8 cellular contexts compared by ENCODE assay signal in genomic region chr5:146183403-146183802, GRCh38. TPM values are rescaled to one million over a fixed set of nuclear protein-coding genes. Genes with fewer than 3 reads are reported as not detected.
DNase-seq lines count a peak whose midpoint lies in the region; ATAC-seq, FAIRE-seq and TF ChIP-seq lines count a peak whose summit lies in the region.
"Not testable (repeated sequence)": the region's sequence is repeated elsewhere in the genome, so short reads cannot be mapped to it uniquely, and the experiment has no call there.

No MANE protein-coding gene starts in this region.

- BruUV-seq in HepG2 (replicated peaks; lab: Mats Ljungman, UMichigan) = not testable (repeated sequence)

- not testable (repeated sequence) for TF ChIP-seq EP300 in HepG2 (IDR thresholded peaks at IDR 0.05; ENCODE audit: low read depth in 2 of 2, low read length in 2 of 2); HepG2 (CRISPR knock-in tag; IDR thresholded peaks at IDR 0.05; ENCODE audit: borderline replicate concordance); suprapubic skin (IDR thresholded peaks at IDR 0.05)

- H4K20me1 ChIP-seq in astrocyte (ENCODE audit: insufficient read depth, low read length) = peaks cover 12% of the 10 kb centered on the region
- not testable (repeated sequence) for H4K20me1 ChIP-seq in HepG2 (ENCODE audit: insufficient read depth, low read length); osteoblast (ENCODE audit: insufficient read depth, low read length)

- peaks cover 18% of the 10 kb centered on the region for H3K4me1 Mint-ChIP-seq in CD14-positive monocyte
- H3K4me1 Mint-ChIP-seq in astrocyte (ENCODE audit: low read depth, unreplicated experiment) = peaks cover 16% of the 10 kb centered on the region

- not testable (repeated sequence) for H3K27ac ChIP-seq in astrocyte (ENCODE audit: low read depth, low read length); osteoblast (ENCODE audit: low read depth, low read length); suprapubic skin
- peak overlapping the region; percentile 72 for H3K27ac ChIP-seq in epithelial cell of prostate
- H3K27ac ChIP-seq in HepG2 (ENCODE audit: extremely low read length, insufficient read depth, low read length) = peak overlapping the region; percentile 73

- ATAC-seq in HepG2 = not testable (repeated sequence)

- peak overlapping the region in 4 of 7 donors; percentile 63 to 96 (median 90) for H3K27ac Mint-ChIP-seq in CD14-positive monocyte
- H3K27ac Mint-ChIP-seq in astrocyte (ENCODE audit: unreplicated experiment) = not testable (repeated sequence)

- POLR2A ChIA-PET in HepG2 (lab: Yijun Ruan, JAX) = interaction anchor here (0.6 to 3.0 kb wide), 9 partner anchors 10 to 263 kb away, joined by 3 to 17 read pairs (median 4); partner anchors contain the start of genes RBM27 and TCERG1

- H3K27me3 Mint-ChIP-seq in CD14-positive monocyte (ENCODE audit: low read depth in 3 of 3); astrocyte (ENCODE audit: low read depth, unreplicated experiment): not testable (repeated sequence)

- TF ChIP-seq CTCF in CD14-positive monocyte (IDR thresholded peaks at IDR 0.05); WI38 (IDR thresholded peaks at IDR 0.05; ENCODE audit: low read depth, low read length); astrocyte (IDR thresholded peaks at IDR 0.05; ENCODE audit: insufficient read depth, low read depth, low read length); HepG2 (CRISPR knock-in tag; IDR thresholded peaks at IDR 0.05); osteoblast (IDR thresholded peaks at IDR 0.05; ENCODE audit: extremely low read depth, low read depth, low read length); suprapubic skin (IDR thresholded peaks at IDR 0.05): not testable (repeated sequence)

- peak overlapping the region; percentile 82 for H3K9ac ChIP-seq in astrocyte (ENCODE audit: low read length)
- H3K9ac ChIP-seq in HepG2 (ENCODE audit: insufficient read depth, low read depth, low read length) = peak overlapping the region; percentile 73; the same call in 1 of the 2 replicates

- H3K27me3 ChIP-seq in astrocyte (ENCODE audit: insufficient read depth, low read length); HepG2 (ENCODE audit: control insufficient read depth in 1 of 2, insufficient read depth in 2 of 2, low read length in 2 of 2); osteoblast (ENCODE audit: insufficient read depth, low read length); suprapubic skin: not testable (repeated sequence)

- TF ChIP-seq POLR2A in HepG2 (IDR thresholded peaks at IDR 0.05; ENCODE audit: insufficient read depth in 1 of 2, low read depth in 2 of 2, low read length in 2 of 2); suprapubic skin (IDR thresholded peaks at IDR 0.05): not testable (repeated sequence)

- peak overlapping the region; percentile 96 to 98 for H3K4me3 Mint-ChIP-seq in CD14-positive monocyte
- not testable (repeated sequence) for H3K4me3 Mint-ChIP-seq in astrocyte (ENCODE audit: unreplicated experiment)

- H3K4me1 ChIP-seq in astrocyte (ENCODE audit: insufficient read depth, low read length) = peaks cover 11% of the 10 kb centered on the region
- peaks cover 30% of the 10 kb centered on the region for H3K4me1 ChIP-seq in HepG2 (ENCODE audit: insufficient read depth, low read length)
- H3K4me1 ChIP-seq in osteoblast (ENCODE audit: insufficient read depth, low read length) = peaks cover 10% of the 10 kb centered on the region
- peaks cover 20% of the 10 kb centered on the region for H3K4me1 ChIP-seq in suprapubic skin

- CTCF ChIA-PET in HepG2 (lab: Yijun Ruan, JAX; ENCODE audit: low intra/inter-chr PET ratio, low total read pairs) = not testable (repeated sequence)

- H3K9me3 ChIP-seq in astrocyte (ENCODE audit: insufficient read depth, low read depth, low read length); HepG2 (ENCODE audit: low read length); osteoblast (ENCODE audit: low read depth, low read length); suprapubic skin: not testable (repeated sequence)

- H3K4me2 ChIP-seq in astrocyte (ENCODE audit: low read length) (peak overlapping the region; percentile 95), HepG2 (ENCODE audit: low read depth, low read length) (peak overlapping the region; percentile 81), osteoblast (ENCODE audit: insufficient read depth, low read length) (peak overlapping the region; percentile 81)

- not testable (repeated sequence) for H3K36me3 Mint-ChIP-seq in CD14-positive monocyte; astrocyte (ENCODE audit: low read depth, unreplicated experiment)

- H3K79me2 ChIP-seq in astrocyte (ENCODE audit: insufficient read depth, low read length) = peaks cover 40% of the 10 kb centered on the region
- peaks cover 26% of the 10 kb centered on the region for H3K79me2 ChIP-seq in HepG2 (ENCODE audit: insufficient read depth, low read length)
- H3K79me2 ChIP-seq in osteoblast (ENCODE audit: insufficient read depth, low read length) = peaks cover 39% of the 10 kb centered on the region

- WGBS in HepG2 (ENCODE audit: low lambda C conversion rate) = 91% methylated on average over 21 of the region's 21 CpGs
- 94% methylated on average over 21 of the region's 21 CpGs for WGBS in suprapubic skin

- peak overlapping the region; percentile 91 for H2AFZ ChIP-seq in astrocyte (ENCODE audit: low read depth, low read length)
- not testable (repeated sequence) for H2AFZ ChIP-seq in HepG2 (ENCODE audit: low read length)
- peak overlapping the region; percentile 93 for H2AFZ ChIP-seq in osteoblast (ENCODE audit: low read length)

- intact Hi-C loops in CD14-positive monocyte (cut with micrococcal nuclease) = loop anchor here (2.0 to 5.0 kb wide), 2 partner anchors 19 to 264 kb away; partner anchors contain the start of genes RBM27 (in 2 of the 2) and TCERG1 (in 1 of the 2)
- intact Hi-C loops in HepG2 (cut with micrococcal nuclease; ENCODE audit: unreplicated experiment) = not testable (repeated sequence)

- in situ Hi-C loops in HepG2 (cut with HindIII; ENCODE audit: extremely low pct_ligation_motif_present, low pct_unique_long_range_greater_than_20kb) = not testable (repeated sequence)

- not testable (repeated sequence) for DNase-seq in CD14-positive monocyte (ENCODE audit: low spot score); Jurkat, Clone E6-1 (ENCODE audit: low read depth, low spot score); astrocyte (ENCODE audit: low read depth); epithelial cell of prostate (ENCODE audit: low read depth, low spot score); HepG2 (ENCODE audit: low spot score); osteoblast (ENCODE audit: insufficient read length, low spot score, missing footprints)
- peak in 1 of 2 donors; percentile 63 for DNase-seq in suprapubic skin (ENCODE audit: low spot score in 2 of 2)

- not testable (repeated sequence) for H3K9me3 Mint-ChIP-seq in CD14-positive monocyte; astrocyte (ENCODE audit: unreplicated experiment)

- FAIRE-seq in astrocyte (lab: Jason Lieb, UNC); HepG2 (lab: Jason Lieb, UNC): not testable (repeated sequence)

- peak overlapping the region; percentile 95 for H3K4me3 ChIP-seq in Jurkat, Clone E6-1 (ENCODE audit: low read length)
- H3K4me3 ChIP-seq in WI38 (ENCODE audit: low read depth, low read length) (peak overlapping the region; percentile 79; the same call in 1 of the 2 replicates), HepG2 (replicated peaks in 1 of 3; ENCODE audit: insufficient read depth in 1 of 3, low read depth in 2 of 3, low read length in 3 of 3) (peak overlapping the region in 2 of 3 experiments; percentile 74 to 77; a peak in 4 of 6 replicates), osteoblast (ENCODE audit: insufficient read depth, low read length) (peak overlapping the region; percentile 93), suprapubic skin (peak overlapping the region; percentile 73)
- not testable (repeated sequence) for H3K4me3 ChIP-seq in astrocyte (ENCODE audit: insufficient read depth, low read depth, low read length)

- TF ChIP-seq RAD21 in HepG2 (CRISPR knock-in tag; IDR thresholded peaks at IDR 0.05) = not testable (repeated sequence)

- not testable (repeated sequence) for H3K36me3 ChIP-seq in astrocyte (ENCODE audit: insufficient read depth, low read length); HepG2 (replicated peaks in 1 of 2; ENCODE audit: control insufficient read depth in 1 of 2, insufficient read depth in 2 of 2, low read length in 2 of 2); osteoblast (ENCODE audit: insufficient read depth, low read length); suprapubic skin

RNA-seq across cellular contexts. Expression of gene LARS1, which starts 1.0 kb away (rescaled TPM):
- polyA plus RNA-seq in CD14-positive monocyte = 10 to 100 TPM; 36.5 to 52.5 TPM
- polyA plus RNA-seq in Jurkat, Clone E6-1 (2012; ENCODE audit: insufficient read depth, insufficient read length) = 145 TPM
- 163 and 165 TPM in 2 replicates for total RNA-seq in astrocyte
- 96.5 and 140 TPM in 2 replicates for total RNA-seq in HepG2 (2016; rRNA removed; fragmentation: Illumina TruSeq; extraction: Trizol)
- total RNA-seq in HepG2 (2016; cell fraction: cytosol; rRNA removed; fragmentation: Illumina TruSeq; extraction: Trizol; ENCODE audit: low read depth) = 12.2 and 15.2 TPM in 2 replicates
- total RNA-seq in HepG2 (2016; cell fraction: insoluble cytoplasmic fraction; rRNA removed; fragmentation: Illumina TruSeq; extraction: Trizol) = 99.3 and 136 TPM in 2 replicates
- total RNA-seq in HepG2 (2016; cell fraction: membrane; rRNA removed; fragmentation: Illumina TruSeq; extraction: Trizol) = 30.1 and 37.1 TPM in 2 replicates
- 102 and 112 TPM in 2 replicates for total RNA-seq in HepG2 (2016; cell fraction: nucleus; rRNA removed; fragmentation: Illumina TruSeq; extraction: Trizol)
- polyA plus RNA-seq in HepG2 (2011; rRNA removed) = 21.2 and 21.8 TPM in 2 replicates
- polyA plus RNA-seq in HepG2 (2011; cell fraction: cytosol; rRNA removed) = 7.5 and 12.4 TPM in 2 replicates
- 29.9 and 36.2 TPM in 2 replicates for polyA plus RNA-seq in HepG2 (2011; cell fraction: nucleus; rRNA removed)
- 68.9 and 88.6 TPM in 2 replicates for polyA plus RNA-seq in HepG2 (2012)
- 5.8 and 6.1 TPM in 2 replicates for polyA plus RNA-seq in HepG2 (2016; cell fraction: cytosol; fragmentation: Illumina TruSeq; extraction: Trizol; ENCODE audit: low read depth)
- 76.4 and 84.5 TPM in 2 replicates for polyA plus RNA-seq in HepG2 (2016; cell fraction: insoluble cytoplasmic fraction; fragmentation: Illumina TruSeq; extraction: Trizol; ENCODE audit: low read depth)
- polyA plus RNA-seq in HepG2 (2016; cell fraction: membrane; fragmentation: Illumina TruSeq; extraction: Trizol; ENCODE audit: low read depth) = 15.5 TPM in 2 replicates
- polyA plus RNA-seq in HepG2 (2016; cell fraction: nucleus; fragmentation: Illumina TruSeq; extraction: Trizol; ENCODE audit: insufficient read depth, low read depth) = 119 and 123 TPM in 2 replicates
- 42.7 and 58.6 TPM in 2 replicates for polyA minus RNA-seq in HepG2 (2011; rRNA and poly(A)+ RNA removed; ENCODE audit: low replicate concordance)
- polyA minus RNA-seq in HepG2 (2011; cell fraction: cytosol; rRNA and poly(A)+ RNA removed) = 30.7 and 38.8 TPM in 2 replicates
- polyA minus RNA-seq in HepG2 (2011; cell fraction: nucleus; rRNA and poly(A)+ RNA removed) = 88.7 and 106 TPM in 2 replicates
- 142 and 162 TPM in 2 replicates for total RNA-seq in osteoblast
- total RNA-seq in suprapubic skin = 10 to 100 TPM; 55.5 to 94.1 (median 64.1) TPM

RNA-seq across cellular contexts. Expression of gene RBM27, which starts 20.0 kb away (rescaled TPM):
- polyA plus RNA-seq in CD14-positive monocyte (1 to 10 TPM; 2.5 to 3.9 TPM), HepG2 (2011; rRNA removed) (9.9 and 12.9 TPM in 2 replicates)
- 8.9 TPM for polyA plus RNA-seq in Jurkat, Clone E6-1 (2012; ENCODE audit: insufficient read depth, insufficient read length)
- total RNA-seq in astrocyte (21.1 and 24.4 TPM in 2 replicates), HepG2 (2016; rRNA removed; fragmentation: Illumina TruSeq; extraction: Trizol) (23.4 and 31.2 TPM in 2 replicates), osteoblast (22.1 and 28.0 TPM in 2 replicates), suprapubic skin (10 to 100 TPM; 19.4 to 47.6 (median 22.2) TPM)
- total RNA-seq in HepG2 (2016; cell fraction: cytosol; rRNA removed; fragmentation: Illumina TruSeq; extraction: Trizol; ENCODE audit: low read depth) = 3.1 and 4.5 TPM in 2 replicates
- total RNA-seq in HepG2 (2016; cell fraction: insoluble cytoplasmic fraction; rRNA removed; fragmentation: Illumina TruSeq; extraction: Trizol) = 21.8 and 27.9 TPM in 2 replicates
- total RNA-seq in HepG2 (2016; cell fraction: membrane; rRNA removed; fragmentation: Illumina TruSeq; extraction: Trizol) = 8.6 and 10.8 TPM in 2 replicates
- total RNA-seq in HepG2 (2016; cell fraction: nucleus; rRNA removed; fragmentation: Illumina TruSeq; extraction: Trizol) = 17.9 and 21.4 TPM in 2 replicates
- 3.5 and 5.7 TPM in 2 replicates for polyA plus RNA-seq in HepG2 (2011; cell fraction: cytosol; rRNA removed)
- 5.9 and 7.8 TPM in 2 replicates for polyA plus RNA-seq in HepG2 (2011; cell fraction: nucleus; rRNA removed)
- polyA plus RNA-seq in HepG2 (2012) = 7.4 and 9.5 TPM in 2 replicates
- polyA plus RNA-seq in HepG2 (2016; cell fraction: cytosol; fragmentation: Illumina TruSeq; extraction: Trizol; ENCODE audit: low read depth) = 0.54 and 0.58 TPM in 2 replicates
- polyA plus RNA-seq in HepG2 (2016; cell fraction: insoluble cytoplasmic fraction; fragmentation: Illumina TruSeq; extraction: Trizol; ENCODE audit: low read depth) = 20.4 and 20.7 TPM in 2 replicates
- 2.8 and 3.6 TPM in 2 replicates for polyA plus RNA-seq in HepG2 (2016; cell fraction: membrane; fragmentation: Illumina TruSeq; extraction: Trizol; ENCODE audit: low read depth)
- 15.7 and 17.1 TPM in 2 replicates for polyA plus RNA-seq in HepG2 (2016; cell fraction: nucleus; fragmentation: Illumina TruSeq; extraction: Trizol; ENCODE audit: insufficient read depth, low read depth)
- 57.9 and 104 TPM in 2 replicates for polyA minus RNA-seq in HepG2 (2011; rRNA and poly(A)+ RNA removed; ENCODE audit: low replicate concordance)
- polyA minus RNA-seq in HepG2 (2011; cell fraction: cytosol; rRNA and poly(A)+ RNA removed) = 32.9 and 38.0 TPM in 2 replicates
- polyA minus RNA-seq in HepG2 (2011; cell fraction: nucleus; rRNA and poly(A)+ RNA removed) = 45.3 and 46.0 TPM in 2 replicates
